13 cellular contexts compared by ENCODE assay signal in genomic region chr22:29947410-29948387, GRCh38.
A peak's percentile ranks its signal among the peaks of the same experiment; 100 is the strongest.
DNase-seq lines count a peak whose midpoint lies in the region; ATAC-seq, FAIRE-seq and TF ChIP-seq lines count a peak whose summit lies in the region.
"Had no signal": no experiment of that assay in that cellular context is flagged by ENCODE, and none has a peak within 500 bp of the region (broad histone marks: within the 10 kb centered on the region; RNA-seq: fewer than 3 reads in every experiment).

No MANE protein-coding gene starts in this region.

- H3K27me3 Mint-ChIP-seq in CD4-positive, CD25-positive, alpha-beta regulatory T cell: no peaks in the 10 kb centered on the region
- no peaks in the 10 kb centered on the region for H3K27me3 Mint-ChIP-seq in neural crest cell (ENCODE audit: low read depth)
- H3K27me3 Mint-ChIP-seq in natural killer cell treated with Interleukin-12 subunit alpha and Interleukin-12 subunit beta and Interleukin-15 and Interleukin-18, amount 100 ng/mL, for 72 hours: no peaks in the 10 kb centered on the region
- H3K27me3 Mint-ChIP-seq: activated CD4-positive, alpha-beta memory T cell treated with anti-CD3 and anti-CD28 coated beads for 36 hours had no signal

- H3K4me1 ChIP-seq in CD4-positive, CD25-positive, alpha-beta regulatory T cell (ENCODE audit: control insufficient read depth, insufficient read depth, low read length, poor library complexity, severe bottlenecking): peaks cover 6% of the 10 kb centered on the region

- peak overlapping the region in 2 of 3 donors; percentile 36 to 73 for H3K27ac Mint-ChIP-seq in CD4-positive, CD25-positive, alpha-beta regulatory T cell
- peak overlapping the region; percentile 73 for H3K27ac Mint-ChIP-seq in neural crest cell (ENCODE audit: unreplicated experiment)
- peak overlapping the region in 1 of 2 donors; percentile 7 for H3K27ac Mint-ChIP-seq in natural killer cell treated with Interleukin-12 subunit alpha and Interleukin-12 subunit beta and Interleukin-15 and Interleukin-18, amount 100 ng/mL, for 72 hours
- H3K27ac Mint-ChIP-seq: activated CD4-positive, alpha-beta memory T cell treated with anti-CD3 and anti-CD28 coated beads for 36 hours had no signal

- H3K36me3 ChIP-seq in CD4-positive, CD25-positive, alpha-beta regulatory T cell (ENCODE audit: control insufficient read depth, insufficient read depth, low read length): no peaks in the 10 kb centered on the region

- FAIRE-seq in colon (lab: Jason Lieb, UNC) (peak; percentile 64), urothelium cell line (lab: Jason Lieb, UNC) (no peak)

- peaks cover 45 to 75% (median 54%) of the 10 kb centered on the region in 4 donors for H3K4me1 Mint-ChIP-seq in CD4-positive, CD25-positive, alpha-beta regulatory T cell
- peaks cover 20% of the 10 kb centered on the region for H3K4me1 Mint-ChIP-seq in neural crest cell
- peaks cover 32 to 37% of the 10 kb centered on the region in 2 donors for H3K4me1 Mint-ChIP-seq in natural killer cell treated with Interleukin-12 subunit alpha and Interleukin-12 subunit beta and Interleukin-15 and Interleukin-18, amount 100 ng/mL, for 72 hours (ENCODE audit: low read depth in 2 of 2)

- no peak for ATAC-seq in CD4-positive, CD25-positive, alpha-beta regulatory T cell (ENCODE audit: low read depth in 2 of 2)
- no peak for ATAC-seq in natural killer cell treated with Interleukin-12 subunit alpha and Interleukin-12 subunit beta and Interleukin-15 and Interleukin-18, amount 100 ng/mL, for 72 hours
- ATAC-seq: Right ventricle myocardium inferior had no signal

- H3K9me3 ChIP-seq in CD4-positive, CD25-positive, alpha-beta regulatory T cell (ENCODE audit: control insufficient read depth in 2 of 2, low read length in 2 of 2): no peaks in the 10 kb centered on the region

- no peaks in the 10 kb centered on the region for H3K36me3 Mint-ChIP-seq in CD4-positive, CD25-positive, alpha-beta regulatory T cell
- H3K36me3 Mint-ChIP-seq in neural crest cell (ENCODE audit: low read depth): no peaks in the 10 kb centered on the region
- H3K36me3 Mint-ChIP-seq in natural killer cell treated with Interleukin-12 subunit alpha and Interleukin-12 subunit beta and Interleukin-15 and Interleukin-18, amount 100 ng/mL, for 72 hours: no peaks in the 10 kb centered on the region
- H3K36me3 Mint-ChIP-seq: activated CD4-positive, alpha-beta memory T cell treated with anti-CD3 and anti-CD28 coated beads for 36 hours had no signal

- no peak for DNase-seq in CD4-positive, CD25-positive, alpha-beta regulatory T cell
- DNase-seq in LHCN-M2 (ENCODE audit: low read depth): peak; percentile 7
- DNase-seq in neural crest cell (ENCODE audit: low read depth, low spot score): no peak
- DNase-seq in natural killer cell treated with Interleukin-12 subunit alpha and Interleukin-12 subunit beta and Interleukin-15 and Interleukin-18, amount 100 ng/mL, for 72 hours (ENCODE audit: low spot score): no peak
- no peak for DNase-seq in H4 (ENCODE audit: low spot score)
- DNase-seq in stimulated activated naive CD4-positive, alpha-beta T cell (lab: John Stamatoyannopoulos, UW): no peak
- DNase-seq in urothelium cell line (ENCODE audit: low spot score): no peak
- DNase-seq: activated CD4-positive, alpha-beta memory T cell treated with anti-CD3 and anti-CD28 coated beads for 36 hours; activated effector memory CD4-positive, alpha-beta T cell treated with Interleukin-2 at 50 U/mL for 16 hours; MM.1S; stimulated activated CD4-positive, alpha-beta T cell treated with anti-CD3 and anti-CD28 coated beads, Interleukin-12 subunit alpha, Interleukin-12 subunit beta, amount 100 ng/mL, for 4 hours had no signal

- no peaks in the 10 kb centered on the region for H3K9me3 Mint-ChIP-seq in CD4-positive, CD25-positive, alpha-beta regulatory T cell
- no peaks in the 10 kb centered on the region for H3K9me3 Mint-ChIP-seq in neural crest cell
- no peaks in the 10 kb centered on the region for H3K9me3 Mint-ChIP-seq in natural killer cell treated with Interleukin-12 subunit alpha and Interleukin-12 subunit beta and Interleukin-15 and Interleukin-18, amount 100 ng/mL, for 72 hours
- H3K9me3 Mint-ChIP-seq: activated CD4-positive, alpha-beta memory T cell treated with anti-CD3 and anti-CD28 coated beads for 36 hours had no signal

- TF ChIP-seq CTCF in neural crest cell (conservative IDR thresholded peaks at IDR 0.05): no peak

- H3K4me3 Mint-ChIP-seq in CD4-positive, CD25-positive, alpha-beta regulatory T cell: peak overlapping the region in 1 of 4 donors; percentile 61
- H3K4me3 Mint-ChIP-seq in neural crest cell: no peak overlapping the region
- H3K4me3 Mint-ChIP-seq in natural killer cell treated with Interleukin-12 subunit alpha and Interleukin-12 subunit beta and Interleukin-15 and Interleukin-18, amount 100 ng/mL, for 72 hours: no peak overlapping the region
- H3K4me3 Mint-ChIP-seq: activated CD4-positive, alpha-beta memory T cell treated with anti-CD3 and anti-CD28 coated beads for 36 hours had no signal

- no peak overlapping the region for H3K27ac ChIP-seq in CD4-positive, CD25-positive, alpha-beta regulatory T cell (ENCODE audit: insufficient read depth, low read length, poor library complexity, severe bottlenecking)

- H3K27me3 ChIP-seq in CD4-positive, CD25-positive, alpha-beta regulatory T cell (ENCODE audit: control insufficient read depth, insufficient read depth, low read length): no peaks in the 10 kb centered on the region

- no peak overlapping the region for H3K4me3 ChIP-seq in CD4-positive, CD25-positive, alpha-beta regulatory T cell (ENCODE audit: low read depth, low read length)
